In the genomic region with DNA sequence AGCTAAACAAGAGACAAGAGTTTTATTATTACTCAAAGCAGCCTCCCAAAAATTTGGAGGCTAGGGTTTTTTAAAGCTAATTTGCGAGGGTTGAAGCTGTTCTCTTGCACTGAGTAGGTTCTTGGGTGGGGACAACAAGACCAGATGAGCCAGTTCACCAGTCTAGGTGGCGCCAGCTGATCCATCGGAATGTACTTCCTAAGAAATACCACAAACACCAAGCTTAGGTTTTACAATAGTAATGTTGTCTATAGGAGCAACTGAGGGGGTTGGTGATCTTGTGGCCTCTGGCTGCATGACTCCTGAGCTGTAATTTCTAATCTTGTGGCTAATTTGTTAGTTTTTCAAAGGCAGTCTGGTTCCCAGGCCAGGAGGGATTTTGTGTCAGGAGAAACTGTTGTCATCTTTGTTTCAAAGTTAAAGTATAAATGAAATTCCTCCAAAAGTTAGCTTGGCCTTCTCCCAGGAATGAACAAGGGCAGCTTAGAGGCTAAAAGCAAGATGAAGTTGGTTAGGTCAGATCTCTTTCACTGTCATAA, we compare ENCODE assay signal across 15 cellular contexts.
DNase-seq lines count a peak whose midpoint lies in the region; ATAC-seq and TF ChIP-seq lines count a peak whose summit lies in the region.
"Had no signal": no experiment of that assay in that cellular context is flagged by ENCODE, and none has a peak within 500 bp of the region (broad histone marks: within the 10 kb centered on the region; RNA-seq: fewer than 3 reads in every experiment).

No MANE protein-coding gene starts in this region.

- no peak for TF ChIP-seq POLR2A in esophagus squamous epithelium (IDR thresholded peaks at IDR 0.05)

- WGBS in esophagus squamous epithelium, 2 donors: 71 to 72% methylated on average over 3 of the region's 3 CpGs

- H3K27me3 ChIP-seq in GM23338 (ENCODE audit: insufficient read depth): no peaks in the 10 kb centered on the region
- H3K27me3 ChIP-seq in esophagus squamous epithelium: no peaks in the 10 kb centered on the region
- H3K27me3 ChIP-seq in neural progenitor cell: no peaks in the 10 kb centered on the region

- H3F3A ChIP-seq in GM23338 (replicated peaks; ENCODE audit: low read depth) (no peaks in the 10 kb centered on the region), neural progenitor cell (ENCODE audit: low read depth) (peaks cover 15% of the 10 kb centered on the region)

- peak overlapping the region; percentile 83 for H3K27ac Mint-ChIP-seq in GM23338
- no peak overlapping the region for H3K27ac Mint-ChIP-seq in neural progenitor cell
- H3K27ac Mint-ChIP-seq: CD4-positive, alpha-beta memory T cell; nephron progenitor cell; T-helper 17 cell had no signal

- H3K27ac ChIP-seq in GM23338 (ENCODE audit: low read depth) (peak overlapping the region; percentile 88), esophagus squamous epithelium (peak overlapping the region in 3 of 4 donors; percentile 26 to 53 (median 36)), neural progenitor cell (no peak overlapping the region)

- H3K4me1 ChIP-seq in GM23338 (ENCODE audit: insufficient read depth) (peaks cover 26% of the 10 kb centered on the region), esophagus squamous epithelium (peaks cover 0 to 38% (median 5%) of the 10 kb centered on the region in 3 donors), neural progenitor cell (peaks cover 23% of the 10 kb centered on the region)

- no peaks in the 10 kb centered on the region for H3K36me3 ChIP-seq in GM23338 (ENCODE audit: insufficient read depth)
- H3K36me3 ChIP-seq in esophagus squamous epithelium: no peaks in the 10 kb centered on the region
- H3K36me3 ChIP-seq in neural progenitor cell: no peaks in the 10 kb centered on the region

- H3K9me3 ChIP-seq in esophagus squamous epithelium (no peaks in the 10 kb centered on the region), neural progenitor cell (ENCODE audit: low read depth) (no peaks in the 10 kb centered on the region)

- no peak overlapping the region for H2AFZ ChIP-seq in GM23338
- H2AFZ ChIP-seq in neural progenitor cell (replicated peaks): peak overlapping the region; percentile 48

- H3K27me3 Mint-ChIP-seq in GM23338 (ENCODE audit: insufficient read depth, low read depth, poor library complexity) (no peaks in the 10 kb centered on the region), neural progenitor cell (ENCODE audit: insufficient read depth, low read depth) (no peaks in the 10 kb centered on the region)
- H3K27me3 Mint-ChIP-seq: CD4-positive, alpha-beta memory T cell; central memory CD8-positive, alpha-beta T cell; T-helper 17 cell had no signal

- H3K79me2 ChIP-seq in GM23338 (replicated peaks; ENCODE audit: insufficient read depth) (no peaks in the 10 kb centered on the region), neural progenitor cell (ENCODE audit: low read depth) (no peaks in the 10 kb centered on the region)

- peaks cover 23% of the 10 kb centered on the region for H3K36me3 Mint-ChIP-seq in GM23338 (ENCODE audit: low read depth)
- no peaks in the 10 kb centered on the region for H3K36me3 Mint-ChIP-seq in neural progenitor cell
- H3K36me3 Mint-ChIP-seq: CD4-positive, alpha-beta memory T cell had no signal

- H3K4me3 Mint-ChIP-seq in GM23338: no peak overlapping the region
- no peak overlapping the region for H3K4me3 Mint-ChIP-seq in neural progenitor cell
- H3K4me3 Mint-ChIP-seq: CD4-positive, alpha-beta memory T cell; central memory CD8-positive, alpha-beta T cell; nephron progenitor cell; T-helper 17 cell had no signal

- H4K20me1 ChIP-seq in GM23338 (replicated peaks; ENCODE audit: insufficient read depth): no peaks in the 10 kb centered on the region
- H4K20me1 ChIP-seq in neural progenitor cell (ENCODE audit: low read depth): no peaks in the 10 kb centered on the region

- no peak overlapping the region for H3K9ac ChIP-seq in neural progenitor cell

- peak; percentile 73 for ATAC-seq in GM23338
- ATAC-seq in HG02763 (IDR thresholded peaks at IDR 0.05; ENCODE audit: unreplicated experiment): no peak
- no peak for ATAC-seq in GM21723 (IDR thresholded peaks at IDR 0.05; ENCODE audit: unreplicated experiment)
- ATAC-seq: left colon, T-helper 17 cell had no signal

- DNase-seq in GM23338 (ENCODE audit: low spot score) (peak; percentile 72), RPMI7951 (ENCODE audit: low read depth) (peak; percentile 10), esophagus squamous epithelium (lab: John Stamatoyannopoulos, UW) (no peak), neural progenitor cell (ENCODE audit: low spot score) (peak; percentile 34), DMS153 treated with DMSO at 0.1 percent for 48 hours (lab: John Stamatoyannopoulos, UW; ENCODE audit: unreplicated experiment) (no peak)
- no peak for DNase-seq in activated CD4-positive, alpha-beta T cell treated with anti-CD3 and anti-CD28 coated beads for 1 hour
- DNase-seq: activated CD4-positive, alpha-beta T cell treated with anti-CD3 and anti-CD28 coated beads, Interleukin-2, amount 50 U/mL, for 48 hours; activated gamma-delta T cell; CD4-positive, alpha-beta memory T cell; left colon; nephron progenitor cell; T-helper 17 cell had no signal

- H3K9me2 ChIP-seq in GM23338 (ENCODE audit: insufficient read depth): no peaks in the 10 kb centered on the region

- H3K9me3 Mint-ChIP-seq in GM23338: peaks cover 21% of the 10 kb centered on the region
- peaks cover 6% of the 10 kb centered on the region for H3K9me3 Mint-ChIP-seq in neural progenitor cell

- peak; percentile 8 to 47; a peak in 2 of 4 replicates for TF ChIP-seq CTCF in GM23338 (conservative IDR thresholded peaks at IDR 0.05; ENCODE audit: low read depth in 2 of 2)
- TF ChIP-seq CTCF in esophagus squamous epithelium (IDR thresholded peaks at IDR 0.05): no peak
- TF ChIP-seq CTCF in neural progenitor cell (IDR thresholded peaks at IDR 0.05): no peak

- H3K4me1 Mint-ChIP-seq in GM23338: peaks cover 50% of the 10 kb centered on the region
- H3K4me1 Mint-ChIP-seq in neural progenitor cell: no peaks in the 10 kb centered on the region
- H3K4me1 Mint-ChIP-seq: CD4-positive, alpha-beta memory T cell; central memory CD8-positive, alpha-beta T cell; nephron progenitor cell; T-helper 17 cell had no signal

- intact Hi-C loops in esophagus squamous epithelium (cut with DNase I): no loop called here

- H3K4me2 ChIP-seq in GM23338 (peak overlapping the region; percentile 52), neural progenitor cell (no peak overlapping the region)

- H3K4me3 ChIP-seq in GM23338 (no peak overlapping the region), esophagus squamous epithelium (no peak overlapping the region), neural progenitor cell (no peak overlapping the region)

TF ChIP-seq in GM23338, 12 proteins besides CTCF, POLR2A, EP300 and RAD21 (continues in another document):
- TF ChIP-seq JUNB (IDR thresholded peaks at IDR 0.05; ENCODE audit: unreplicated experiment): no peak

Comparison
In these comparisons a context has a peak if more than half of its experiments do, and no peak if none do; other contexts are left out.
1. DNase-seq: peak in GM23338 (single experiment), RPMI7951 (single experiment) and neural progenitor cell (single experiment); none in esophagus squamous epithelium (single experiment), DMS153 treated with DMSO at 0.1 percent for 48 hours (single experiment) and activated CD4-positive, alpha-beta T cell treated with anti-CD3 and anti-CD28 coated beads for 1 hour (single experiment).
2. CTCF ChIP-seq: peak in GM23338 (2 of 2); none in esophagus squamous epithelium (0 of 6) and neural progenitor cell (single experiment).